8 cellular contexts compared by ENCODE assay signal in genomic region chr1:93631626-93632365, GRCh38. TPM values are rescaled to one million over a fixed set of nuclear protein-coding genes. Genes with fewer than 3 reads are reported as not detected.
DNase-seq lines count a peak whose midpoint lies in the region; ATAC-seq and TF ChIP-seq lines count a peak whose summit lies in the region.

No MANE protein-coding gene starts in this region.

- WGBS in hepatocyte (ENCODE audit: low lambda C conversion rate, missing lambda C conversion rate) = 87% methylated on average over 5 of the region's 5 CpGs

- H3K4me1 Mint-ChIP-seq in T-cell = no peaks in the 10 kb centered on the region

- H3K9me3 Mint-ChIP-seq in T-cell = no peaks in the 10 kb centered on the region

- no peak overlapping the region for H3K4me2 ChIP-seq in hepatocyte

- H3K27me3 ChIP-seq in BJ (ENCODE audit: control insufficient read depth, insufficient read depth, low read length) = no peaks in the 10 kb centered on the region
- H3K27me3 ChIP-seq in hepatocyte = no peaks in the 10 kb centered on the region

- no peaks in the 10 kb centered on the region for H3K36me3 Mint-ChIP-seq in T-cell

- H3K27ac ChIP-seq in RWPE1 (peak overlapping the region; percentile 66), hepatocyte (no peak overlapping the region)

- ATAC-seq in GM18867 (IDR thresholded peaks at IDR 0.05; ENCODE audit: unreplicated experiment) (peak; percentile 44), GM21737 (IDR thresholded peaks at IDR 0.05; ENCODE audit: unreplicated experiment) (no peak), T-cell (replicated peaks in 1 of 4) (no peak), GM18907 (IDR thresholded peaks at IDR 0.05; ENCODE audit: unreplicated experiment) (no peak)

- CTCF ChIA-PET in BJ (lab: Yijun Ruan, JAX) (interaction anchor here (1.0 to 14.7 kb wide), 11 partner anchors 13 to 219 kb away, joined by 3 to 261 read pairs (median 3); no protein-coding TSS in a partner anchor), RWPE1 (lab: Yijun Ruan, JAX) (interaction anchor here (0.6 to 4.1 kb wide), 3 partner anchors 183 to 427 kb away, joined by 3 to 81 read pairs (median 12); no protein-coding TSS in a partner anchor), T-cell (lab: Charles Lee) (interaction anchor here (1.0 to 5.1 kb wide), 4 partner anchors 16 to 219 kb away, joined by 3 to 35 read pairs (median 20); no protein-coding TSS in a partner anchor)

- no peak overlapping the region for H3K4me3 Mint-ChIP-seq in T-cell

- peaks cover 24% of the 10 kb centered on the region for H3K79me2 ChIP-seq in hepatocyte

- H3K27me3 Mint-ChIP-seq in T-cell = no peaks in the 10 kb centered on the region

- TF ChIP-seq CTCF in BJ (IDR thresholded peaks at IDR 0.05; ENCODE audit: insufficient read depth, low read depth, low read length) (peak; percentile 23; the same call in 1 of the 2 replicates), RWPE1 (conservative IDR thresholded peaks at IDR 0.05; ENCODE audit: low read depth) (no peak), hepatocyte (IDR thresholded peaks at IDR 0.05; ENCODE audit: poor library complexity) (peak; percentile 29)

- no peaks in the 10 kb centered on the region for H3K9me3 ChIP-seq in hepatocyte (ENCODE audit: low read depth)

- no peak overlapping the region for H2AFZ ChIP-seq in hepatocyte

- H3K36me3 ChIP-seq in BJ (ENCODE audit: control insufficient read depth, insufficient read depth, low read length) (no peaks in the 10 kb centered on the region), hepatocyte (replicated peaks; ENCODE audit: insufficient read depth, low read depth) (no peaks in the 10 kb centered on the region)

- H3K4me1 ChIP-seq in hepatocyte (ENCODE audit: insufficient read depth) = peaks cover 3% of the 10 kb centered on the region

- no peaks in the 10 kb centered on the region for H3K9me2 ChIP-seq in hepatocyte (replicated peaks; ENCODE audit: insufficient read depth)

- no peak overlapping the region for H3K4me3 ChIP-seq in BJ (ENCODE audit: low read depth, low read length)
- H3K4me3 ChIP-seq in hepatocyte = no peak overlapping the region

- no peak for DNase-seq in BJ (ENCODE audit: low read depth)
- no peak for DNase-seq in RWPE1 (ENCODE audit: low spot score)
- DNase-seq in hepatocyte (ENCODE audit: low spot score) = no peak
- DNase-seq in T-cell = no peak
- DNase-seq in hepatic stellate cell (ENCODE audit: low spot score) = no peak

- POLR2A ChIA-PET in BJ (lab: Charles Lee) = no interaction called here
- POLR2A ChIA-PET in RWPE1 (lab: Yijun Ruan, JAX; ENCODE audit: low non-redundant PET) = no interaction called here
- POLR2A ChIA-PET in T-cell (lab: Charles Lee) = interaction anchor here in 1 of 2 donors (0.6 kb wide), 1 partner anchor 988 kb away, joined by 3 read pairs; no protein-coding TSS in a partner anchor

- H4K20me1 ChIP-seq in hepatocyte (ENCODE audit: insufficient read depth, poor library complexity, severe bottlenecking) = no peaks in the 10 kb centered on the region

- H3K27ac Mint-ChIP-seq in T-cell = no peak overlapping the region

RNA-seq across cellular contexts. Expression of gene BCAR3, which starts 49.8 kb away (rescaled TPM):
- polyA plus RNA-seq in BJ (2011; rRNA removed) (22.2 and 31.7 TPM in 2 replicates), hepatocyte (22.5 and 23.7 TPM in 2 replicates)
- 19.4 and 19.6 TPM in 2 replicates for polyA minus RNA-seq in BJ (2011; rRNA and poly(A)+ RNA removed)
- total RNA-seq in hepatocyte (20.4 and 22.6 TPM in 2 replicates), T-cell (1 to 10 TPM in 4 of 5 donors, under 1 TPM in 1; 0.63 to 2.5 (median 1.4) TPM)
